Comparison of ENCODE assay signal across 13 cellular contexts in genomic region chr12:89327477-89328094, GRCh38.
"Had no signal": no experiment of that assay in that cellular context is flagged by ENCODE, and none has a peak within 500 bp of the region (broad histone marks: within the 10 kb centered on the region; RNA-seq: fewer than 3 reads in every experiment).

No MANE protein-coding gene starts in this region.

- DNase-seq: activated CD4-positive, alpha-beta T cell treated with anti-CD3 and anti-CD28 coated beads for 48 hours; activated CD8-positive, alpha-beta memory T cell treated with anti-CD3 and anti-CD28 coated beads, Interleukin-2, amount 50 U/mL, for 48 hours; activated CD8-positive, alpha-beta T cell treated with anti-CD3 and anti-CD28 coated beads, Interleukin-2, amount 10 ng/mL, durations not matched to agents 7 days and 5 days; activated naive CD4-positive, alpha-beta T cell; aorta; mammary epithelial cell; stimulated activated CD4-positive, alpha-beta T cell treated with anti-CD3 and anti-CD28 coated beads, Interleukin-1b, Interleukin-23, amount 100 ng/mL, for 48 hours; stimulated activated naive B cell treated with anti-CD40 and anti-IgM and Interleukin-4, amounts not matched to agents 10 μg/mL and 1 μg/mL and 100 μg/mL, for 72 hours; testis; WERI-Rb-1 had no signal

- H3K4me1 ChIP-seq: breast epithelium had no signal

- ATAC-seq: activated CD8-positive, alpha-beta T cell treated with anti-CD3 and anti-CD28 coated beads, Interleukin-2, amount 10 ng/mL, durations not matched to agents 7 days and 5 days; esophagus mucosa; stimulated activated naive B cell treated with anti-CD40 and anti-IgM and Interleukin-4, amounts not matched to agents 10 μg/mL and 1 μg/mL and 100 μg/mL, for 72 hours had no signal

- H3K4me3 ChIP-seq: breast epithelium, right atrium auricular region, testis had no signal

- H3K36me3 ChIP-seq: breast epithelium, right atrium auricular region, WERI-Rb-1 had no signal

- H3K9me3 ChIP-seq: breast epithelium, right atrium auricular region, testis had no signal

- H3K4me3 Mint-ChIP-seq: activated CD8-positive, alpha-beta T cell treated with anti-CD3 and anti-CD28 coated beads, Interleukin-2, amount 10 ng/mL, durations not matched to agents 7 days and 5 days; stimulated activated naive B cell treated with anti-CD40 and anti-IgM and Interleukin-4, amounts not matched to agents 10 μg/mL and 1 μg/mL and 100 μg/mL, for 72 hours had no signal

- H3K27me3 ChIP-seq: breast epithelium, right atrium auricular region, testis had no signal

- H3K27ac ChIP-seq: testis, WERI-Rb-1 had no signal

- H3K27ac Mint-ChIP-seq: activated CD8-positive, alpha-beta T cell treated with anti-CD3 and anti-CD28 coated beads, Interleukin-2, amount 10 ng/mL, durations not matched to agents 7 days and 5 days; stimulated activated naive B cell treated with anti-CD40 and anti-IgM and Interleukin-4, amounts not matched to agents 10 μg/mL and 1 μg/mL and 100 μg/mL, for 72 hours had no signal
